Comparison of ENCODE assay signal across 13 cellular contexts in the genomic region with DNA sequence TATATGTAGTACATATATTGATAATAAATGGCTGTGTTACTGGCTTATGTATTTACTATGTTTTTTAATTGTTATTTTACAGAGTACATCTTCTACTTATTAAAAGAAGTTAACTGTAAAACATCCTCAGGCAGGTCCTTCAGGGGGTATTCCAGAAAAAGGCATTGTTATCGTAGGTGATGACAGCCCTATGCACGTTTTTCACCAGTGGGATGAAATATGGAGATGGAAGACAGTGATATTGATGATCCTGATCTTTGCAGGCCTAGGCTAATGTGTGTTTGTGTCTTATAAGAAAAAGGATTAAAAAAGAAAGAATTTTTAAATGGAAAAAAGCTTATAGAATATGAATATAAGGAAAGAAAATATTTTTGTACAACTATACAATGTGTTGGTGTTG. TPM values are rescaled to one million over a fixed set of nuclear protein-coding genes. Genes with fewer than 3 reads are reported as not detected.
A peak's percentile ranks its signal among the peaks of the same experiment; 100 is the strongest.
DNase-seq lines count a peak whose midpoint lies in the region; ATAC-seq, FAIRE-seq and TF ChIP-seq lines count a peak whose summit lies in the region.
"Had no signal": no experiment of that assay in that cellular context is flagged by ENCODE, and none has a peak within 500 bp of the region (broad histone marks: within the 10 kb centered on the region; RNA-seq: fewer than 3 reads in every experiment).

No MANE protein-coding gene starts in this region.

- DNase-seq in A549 (ENCODE audit: low read depth in 1 of 2, low spot score in 1 of 2): no peak
- no peak for DNase-seq in IMR-90
- DNase-seq in brain microvascular endothelial cell: no peak
- DNase-seq in osteoblast (ENCODE audit: insufficient read length, low spot score, missing footprints): no peak
- DNase-seq in H7: no peak
- DNase-seq in activated T-cell treated with anti-CD3 and anti-CD28 coated beads, Interleukin-2, amount 50 U/mL, for 24 hours: no peak
- DNase-seq: CD4-positive, CD25-positive, alpha-beta regulatory T cell; Kasumi-1; NCI-H187 treated with DMSO at 0.1 percent for 48 hours; NCI-H446; SIG-M5 had no signal

- no peak overlapping the region for H3K56ac ChIP-seq in IMR-90 (ENCODE audit: extremely low read depth, insufficient read depth, low read length)

- H3K79me1 ChIP-seq in IMR-90 (ENCODE audit: low read depth in 1 of 2, low read length in 2 of 2): peaks cover 6 to 57% of the 10 kb centered on the region in 2 experiments; a peak in 3 of 4 replicates

- no peak overlapping the region; the same call in 1 of the 2 replicates for H3K14ac ChIP-seq in IMR-90 (replicated peaks; ENCODE audit: low read depth, low read length)

- no peak overlapping the region for H2BK15ac ChIP-seq in IMR-90 (ENCODE audit: low read depth, low read length)

- H3K36me3 Mint-ChIP-seq in activated T-cell treated with anti-CD3 and anti-CD28 coated beads, Interleukin-2, amount 50 U/mL, for 24 hours (ENCODE audit: low read depth): no peaks in the 10 kb centered on the region
- H3K36me3 Mint-ChIP-seq: CD4-positive, CD25-positive, alpha-beta regulatory T cell had no signal

- no peak overlapping the region for H2AK9ac ChIP-seq in IMR-90 (replicated peaks; ENCODE audit: low read depth, low read length, poor library complexity)

- TF ChIP-seq CTCF in A549 (IDR thresholded peaks at IDR 0.05): no peak
- TF ChIP-seq CTCF in IMR-90 (conservative IDR thresholded peaks at IDR 0.05; ENCODE audit: low read depth, low read length): no peak
- TF ChIP-seq CTCF in brain microvascular endothelial cell (IDR thresholded peaks at IDR 0.05; ENCODE audit: low read depth, low read length, missing control alignments): no peak
- no peak for TF ChIP-seq CTCF in osteoblast (IDR thresholded peaks at IDR 0.05; ENCODE audit: extremely low read depth, low read depth, low read length)

- H3K4me1 ChIP-seq in A549 (peaks cover 63% of the 10 kb centered on the region), IMR-90 (ENCODE audit: control insufficient read depth, insufficient read depth, low read length) (peaks cover 4% of the 10 kb centered on the region), osteoblast (ENCODE audit: insufficient read depth, low read length) (peaks cover 22% of the 10 kb centered on the region)

- TF ChIP-seq POLR2A in A549 (IDR thresholded peaks at IDR 0.05; ENCODE audit: low read length) (no peak), IMR-90 (IDR thresholded peaks at IDR 0.05; ENCODE audit: low read depth, low read length) (no peak)

- H4K91ac ChIP-seq in IMR-90 (ENCODE audit: insufficient read depth, low read depth, low read length): no peak overlapping the region

- H2BK20ac ChIP-seq in IMR-90 (ENCODE audit: low read depth, low read length): no peak overlapping the region

- H3K18ac ChIP-seq in IMR-90 (ENCODE audit: low read depth, low read length): 0 out of 2 replicates have a peak overlapping the region, but pooled peaks have one; percentile 35

- no peak overlapping the region; the same call in 1 of the 2 replicates for H2BK120ac ChIP-seq in IMR-90 (ENCODE audit: low read depth, low read length)

- BruUV-seq in IMR-90 (replicated peaks; lab: Mats Ljungman, UMichigan): no TSS peak

- H3K27ac Mint-ChIP-seq in activated T-cell treated with anti-CD3 and anti-CD28 coated beads, Interleukin-2, amount 50 U/mL, for 24 hours: no peak overlapping the region

- peak overlapping the region; percentile 48; the same call in 1 of the 2 replicates for H2AK5ac ChIP-seq in IMR-90 (ENCODE audit: low read depth, low read length)

- CTCF ChIA-PET in A549 (lab: Yijun Ruan, JAX) (no interaction called here), IMR-90 (lab: Yijun Ruan, JAX) (interaction anchor here (0.6 to 0.7 kb wide), 2 partner anchors 58 to 1772 kb away, joined by 3 read pairs; no protein-coding TSS in a partner anchor)

- H3K4me2 ChIP-seq in A549 (peak overlapping the region; percentile 74), IMR-90 (ENCODE audit: low read depth, low read length) (peak overlapping the region; percentile 23; the same call in 1 of the 2 replicates), osteoblast (ENCODE audit: insufficient read depth, low read length) (peak overlapping the region; percentile 70)

- intact Hi-C loops in IMR-90 (cut with micrococcal nuclease): no loop called here

- dilution Hi-C loops in IMR-90 (cut with HindIII; ENCODE audit: low sequenced_read_pairs, unreplicated experiment): no loop called here

- no peak overlapping the region for H3K4ac ChIP-seq in IMR-90 (ENCODE audit: low read depth, low read length)

- H3K4me3 ChIP-seq in A549 (no peak overlapping the region), IMR-90 (ENCODE audit: insufficient read depth, low read depth, low read length) (no peak overlapping the region), brain microvascular endothelial cell (ENCODE audit: low read depth, low read length) (no peak overlapping the region), osteoblast (ENCODE audit: insufficient read depth, low read length) (no peak overlapping the region), H7 (ENCODE audit: insufficient read depth, low read depth, low read length) (no peak overlapping the region)

- TF ChIP-seq RAD21 in A549 (conservative IDR thresholded peaks at IDR 0.05 in 1 of 2, IDR thresholded peaks at IDR 0.05 in 1 of 2) (no peak), IMR-90 (IDR thresholded peaks at IDR 0.05; ENCODE audit: low read length) (no peak)

- POLR2A ChIA-PET in A549 (lab: Yijun Ruan, JAX) (no interaction called here), IMR-90 (lab: Charles Lee; ENCODE audit: unreplicated experiment) (no interaction called here)

- no peak overlapping the region for H3K9ac ChIP-seq in IMR-90 (ENCODE audit: low read depth, low read length)

- no peak for TF ChIP-seq EP300 in A549 (IDR thresholded peaks at IDR 0.05)

- H3K79me2 ChIP-seq in osteoblast (ENCODE audit: insufficient read depth, low read length): peaks cover 67% of the 10 kb centered on the region

- H3K9me1 ChIP-seq in IMR-90 (ENCODE audit: insufficient read depth, low read length): peaks cover 6% of the 10 kb centered on the region; the same call in 1 of the 2 replicates

- no peaks in the 10 kb centered on the region for H3K9me3 Mint-ChIP-seq in activated T-cell treated with anti-CD3 and anti-CD28 coated beads, Interleukin-2, amount 50 U/mL, for 24 hours
- H3K9me3 Mint-ChIP-seq: CD4-positive, CD25-positive, alpha-beta regulatory T cell had no signal

- in situ Hi-C loops in IMR-90 (cut with MboI; ENCODE audit: low sequenced_read_pairs) (no loop called here), brain microvascular endothelial cell (cut with HindIII; ENCODE audit: low pct_ligation_motif_present, low sequenced_read_pairs) (no loop called here)

- peak overlapping the region; percentile 60; the same call in 1 of the 2 replicates for H3K23ac ChIP-seq in IMR-90 (ENCODE audit: low read depth, low read length)

- peak overlapping the region in 1 of 2 experiments; percentile 52; a peak in 1 of 6 replicates for H3K27ac ChIP-seq in A549
- H3K27ac ChIP-seq in IMR-90 (ENCODE audit: insufficient read depth, low read length): no peak overlapping the region
- H3K27ac ChIP-seq in brain microvascular endothelial cell: peak overlapping the region; percentile 69
- H3K27ac ChIP-seq in osteoblast (ENCODE audit: low read depth, low read length): peak overlapping the region; percentile 83

- WGBS in A549 (ENCODE audit: missing lambda C conversion rate): 64% methylated on average over 2 of the region's 2 CpGs
- 40% methylated on average over 1 of the region's 2 CpGs; no CpG with 5 or more reads in 1 of the 2 experiments for WGBS in IMR-90 (ENCODE audit: extremely low coverage in 2 of 2, insufficient read length in 1 of 2), 2 experiments

- no peak overlapping the region for H2AFZ ChIP-seq in IMR-90 (replicated peaks; ENCODE audit: low read length, poor library complexity)
- H2AFZ ChIP-seq in osteoblast (ENCODE audit: low read length): no peak overlapping the region

- no peak overlapping the region for H4K5ac ChIP-seq in IMR-90 (ENCODE audit: low read depth, low read length)

- H4K20me1 ChIP-seq in IMR-90 (ENCODE audit: insufficient read depth, low read length): peaks cover 37% of the 10 kb centered on the region; the same call in 1 of the 2 replicates
- H4K20me1 ChIP-seq in osteoblast (ENCODE audit: insufficient read depth, low read length): peaks cover 5% of the 10 kb centered on the region

- peak overlapping the region; percentile 86 for H2BK5ac ChIP-seq in IMR-90 (ENCODE audit: low read depth, low read length, poor library complexity, severe bottlenecking)

- no peak for FAIRE-seq in A549 (lab: Jason Lieb, UNC)

- ATAC-seq in A549 (no peak), IMR-90 (ENCODE audit: low read depth) (no peak), GM21737 (IDR thresholded peaks at IDR 0.05; ENCODE audit: unreplicated experiment) (no peak), GM18498 (IDR thresholded peaks at IDR 0.05; ENCODE audit: unreplicated experiment) (no peak)

- H3K9me3 ChIP-seq in A549: no peaks in the 10 kb centered on the region
- no peaks in the 10 kb centered on the region for H3K9me3 ChIP-seq in IMR-90 (ENCODE audit: control insufficient read depth, insufficient read depth, low read length)
- H3K9me3 ChIP-seq in osteoblast (ENCODE audit: low read depth, low read length): no peaks in the 10 kb centered on the region

- H3K4me1 Mint-ChIP-seq in activated T-cell treated with anti-CD3 and anti-CD28 coated beads, Interleukin-2, amount 50 U/mL, for 24 hours (ENCODE audit: low read depth): peaks cover 63% of the 10 kb centered on the region

- no peaks in the 10 kb centered on the region for H3K27me3 Mint-ChIP-seq in activated T-cell treated with anti-CD3 and anti-CD28 coated beads, Interleukin-2, amount 50 U/mL, for 24 hours
- H3K27me3 Mint-ChIP-seq: CD4-positive, CD25-positive, alpha-beta regulatory T cell had no signal

- H3K27me3 ChIP-seq in IMR-90 (ENCODE audit: control insufficient read depth, insufficient read depth, low read length) (no peaks in the 10 kb centered on the region), brain microvascular endothelial cell (replicated peaks) (no peaks in the 10 kb centered on the region), osteoblast (ENCODE audit: insufficient read depth, low read length) (no peaks in the 10 kb centered on the region), H7 (ENCODE audit: control insufficient read depth, insufficient read depth, low read length) (no peaks in the 10 kb centered on the region)

- H3K36me3 ChIP-seq in IMR-90 (ENCODE audit: control insufficient read depth, insufficient read depth, low read length) (no peaks in the 10 kb centered on the region), brain microvascular endothelial cell (replicated peaks) (no peaks in the 10 kb centered on the region), osteoblast (ENCODE audit: insufficient read depth, low read length) (no peaks in the 10 kb centered on the region), H7 (replicated peaks; ENCODE audit: control insufficient read depth, insufficient read depth, low read length) (no peaks in the 10 kb centered on the region)

- peak overlapping the region in 1 of 2 experiments; percentile 26; a peak in 1 of 4 replicates for H4K8ac ChIP-seq in IMR-90 (ENCODE audit: low read depth in 2 of 2, low read length in 2 of 2)

- no peak overlapping the region for H3K4me3 Mint-ChIP-seq in activated T-cell treated with anti-CD3 and anti-CD28 coated beads, Interleukin-2, amount 50 U/mL, for 24 hours
- H3K4me3 Mint-ChIP-seq: CD4-positive, CD25-positive, alpha-beta regulatory T cell had no signal

RNA-seq across cellular contexts. Expression of gene CD2AP, which starts 7.5 kb away (rescaled TPM):
- polyA plus RNA-seq in A549 (2011; rRNA removed): 24.5 and 35.7 TPM in 2 replicates
- 3.6 and 4.4 TPM in 2 replicates for polyA plus RNA-seq in A549 (2012; cell fraction: cytosol; rRNA removed)
- 1.6 and 2.5 TPM in 2 replicates for polyA plus RNA-seq in A549 (2012; cell fraction: nucleus; rRNA removed)
- 17.0 to 18.8 TPM (median 18.0 TPM) in 3 replicates for polyA plus RNA-seq in A549 (2017; fragmentation: RNase III; extraction: RNeasy Plus Mini Kit Qiagen cat#74134 plus additional on column Dnase treatment)
- 5.4 and 6.5 TPM in 2 replicates for polyA minus RNA-seq in A549 (2011; rRNA and poly(A)+ RNA removed)
- total RNA-seq in IMR-90 (2012; rRNA removed): 7.5 and 18.3 TPM in 2 replicates
- polyA plus RNA-seq in IMR-90 (2012; rRNA removed): 4.0 and 5.3 TPM in 2 replicates
- 0.40 and 0.61 TPM in 2 replicates for polyA plus RNA-seq in IMR-90 (2012; cell fraction: cytosol; rRNA removed)
- 0.71 and 3.3 TPM in 2 replicates for polyA plus RNA-seq in IMR-90 (2012; cell fraction: nucleus; rRNA removed; ENCODE audit: low replicate concordance)
- total RNA-seq in osteoblast: 26.2 and 30.4 TPM in 2 replicates
- total RNA-seq in H7 (2014; rRNA removed; shearing (Covaris generic)): 34.0 and 44.3 TPM in 2 replicates

Comparison
In these comparisons a context has a peak if more than half of its experiments do, and no peak if none do; other contexts are left out.
1. H3K4me2 ChIP-seq: peak in every context shown above with its lines; median percentile 74 in A549; 70 in osteoblast; 23 in IMR-90.